Comparison of ENCODE assay signal across 8 cellular contexts in the genomic region with DNA sequence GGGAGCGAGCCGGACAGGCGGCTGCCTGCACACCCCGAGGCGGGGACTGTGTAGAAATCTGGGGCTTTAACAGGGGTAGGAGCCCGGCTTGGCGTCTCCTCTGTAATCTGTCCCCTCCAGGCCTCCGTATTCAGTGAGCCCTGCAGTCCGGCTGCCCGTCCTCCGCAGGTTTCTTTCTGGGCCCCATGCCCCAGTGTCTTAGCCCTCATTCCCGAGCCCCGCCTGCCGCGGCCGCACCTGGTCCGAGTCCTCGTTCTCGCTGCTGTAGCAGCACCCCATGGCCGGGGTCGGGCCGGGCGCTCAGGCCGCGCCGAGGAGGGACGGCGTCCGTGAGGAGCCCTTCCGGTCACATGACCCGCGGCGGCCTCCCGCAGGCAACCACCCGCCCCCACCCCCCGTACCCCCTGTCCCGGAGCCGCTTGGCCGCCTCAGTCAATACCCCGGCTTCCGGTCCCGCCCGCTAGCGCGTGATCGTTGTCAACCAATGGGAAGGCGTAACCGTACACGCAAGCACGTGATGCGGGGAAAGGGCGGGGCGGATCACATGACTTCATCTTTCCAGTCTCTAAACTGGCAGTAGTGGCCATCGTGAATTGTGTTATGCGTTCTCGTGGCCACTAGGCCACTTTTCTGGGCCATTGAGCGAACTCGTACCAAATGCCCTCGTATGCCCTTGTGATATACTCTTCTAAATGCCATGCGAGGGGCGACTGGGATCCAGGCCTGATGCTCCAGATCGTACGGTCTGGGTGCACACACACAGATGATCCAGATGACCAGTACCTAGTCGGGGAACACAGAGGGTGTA. TPM values are rescaled to one million over a fixed set of nuclear protein-coding genes. Genes with fewer than 3 reads are reported as not detected.
DNase-seq lines count a peak whose midpoint lies in the region; ATAC-seq and TF ChIP-seq lines count a peak whose summit lies in the region.

TSS of gene LAMTOR1 (minus strand) at position 352 of the 808 bp plus-strand sequence. CDS start at position 279, 73 bp downstream.

- H3K36me3 ChIP-seq in parathyroid adenoma (ENCODE audit: control insufficient read depth, insufficient read depth, low read length) (no peaks in the 10 kb centered on the region), tibial nerve (peaks cover 0 to 37% (median 4%) of the 10 kb centered on the region in 3 donors)

- H3K4me1 ChIP-seq in parathyroid adenoma (peaks cover 5% of the 10 kb centered on the region), tibial nerve (peaks cover 2 to 45% (median 25%) of the 10 kb centered on the region in 4 donors)

- peaks cover 12% of the 10 kb centered on the region for H3K79me2 ChIP-seq in parathyroid adenoma

- no peaks in the 10 kb centered on the region for H3K27me3 Mint-ChIP-seq in activated naive CD8-positive, alpha-beta T cell treated with anti-CD3 and anti-CD28 coated beads, Interleukin-2, amount 50 U/mL, for 24 hours

- H3K9me3 ChIP-seq in parathyroid adenoma (ENCODE audit: control insufficient read depth, low read length) (no peaks in the 10 kb centered on the region), tibial nerve (no peaks in the 10 kb centered on the region)

- H3K9me3 Mint-ChIP-seq in activated naive CD8-positive, alpha-beta T cell treated with anti-CD3 and anti-CD28 coated beads, Interleukin-2, amount 50 U/mL, for 24 hours = no peaks in the 10 kb centered on the region

- TF ChIP-seq CTCF in GM12865 (IDR thresholded peaks at IDR 0.05; ENCODE audit: insufficient read depth, low read depth, low read length, missing control alignments) = peak; percentile 27
- peak; percentile 31 for TF ChIP-seq CTCF in parathyroid adenoma (IDR thresholded peaks at IDR 0.05)
- peak; percentile 19 to 75 (median 38) for TF ChIP-seq CTCF in tibial nerve (IDR thresholded peaks at IDR 0.05)

- TF ChIP-seq EP300 in tibial nerve (IDR thresholded peaks at IDR 0.05) = peak; percentile 52 to 96

- peaks cover 11% of the 10 kb centered on the region for H3K36me3 Mint-ChIP-seq in activated naive CD8-positive, alpha-beta T cell treated with anti-CD3 and anti-CD28 coated beads, Interleukin-2, amount 50 U/mL, for 24 hours (ENCODE audit: low read depth)

- peaks cover 41% of the 10 kb centered on the region for H3K4me1 Mint-ChIP-seq in activated naive CD8-positive, alpha-beta T cell treated with anti-CD3 and anti-CD28 coated beads, Interleukin-2, amount 50 U/mL, for 24 hours

- peak; percentile 93 for ATAC-seq in HG02759 (IDR thresholded peaks at IDR 0.05; ENCODE audit: unreplicated experiment)
- peak; percentile 95 for ATAC-seq in activated naive CD8-positive, alpha-beta T cell treated with anti-CD3 and anti-CD28 coated beads, Interleukin-2, amount 50 U/mL, for 24 hours
- peak; percentile 99 for ATAC-seq in Right ventricle myocardium superior (ENCODE audit: poor library complexity)

- peak within 1 kb of the TSS; percentile 87 for H3K9ac ChIP-seq in parathyroid adenoma

- 2 to 3% methylated on average over 31 to 52 of the region's 64 CpGs for WGBS in tibial nerve, 2 donors

- no peaks in the 10 kb centered on the region for H3K27me3 ChIP-seq in parathyroid adenoma (ENCODE audit: control insufficient read depth, insufficient read depth, low read length)
- H3K27me3 ChIP-seq in tibial nerve = no peaks in the 10 kb centered on the region

- peak within 1 kb of the TSS; percentile 86 for H2AFZ ChIP-seq in parathyroid adenoma

- peak within 1 kb of the TSS; percentile 95 for H3K4me2 ChIP-seq in parathyroid adenoma (ENCODE audit: low read length)

- intact Hi-C loops in Right ventricle myocardium superior (cut with DNase I) = no loop called here

- H3K4me3 ChIP-seq in GM12865 (ENCODE audit: low read depth, low read length) (peak within 1 kb of the TSS; percentile 97), parathyroid adenoma (ENCODE audit: low read depth, low read length) (peak within 1 kb of the TSS; percentile 87), tibial nerve (peak within 1 kb of the TSS; percentile 81 to 92 (median 85))

- DNase-seq in GM12865 (ENCODE audit: low read depth) (peak; percentile 99), NCI-H1417 treated with DMSO at 0.1 percent for 48 hours (lab: John Stamatoyannopoulos, UW) (peak; percentile 94), SW480 (ENCODE audit: low spot score) (peak; percentile 99), Right ventricle myocardium superior (peak; percentile 100), tibial nerve (ENCODE audit: low spot score in 2 of 2) (peak; percentile 100)
- peak; percentile 98 for DNase-seq in activated naive CD8-positive, alpha-beta T cell treated with anti-CD3 and anti-CD28 coated beads, Interleukin-2, amount 50 U/mL, for 24 hours

- peak within 1 kb of the TSS; percentile 95 for H3K4me3 Mint-ChIP-seq in activated naive CD8-positive, alpha-beta T cell treated with anti-CD3 and anti-CD28 coated beads, Interleukin-2, amount 50 U/mL, for 24 hours

- H3K27ac ChIP-seq in parathyroid adenoma (peak within 1 kb of the TSS; percentile 91), tibial nerve (peak within 1 kb of the TSS; percentile 90 to 97 (median 94))

- peak; percentile 36 to 83 for TF ChIP-seq POLR2A in tibial nerve (IDR thresholded peaks at IDR 0.05)

- H3K27ac Mint-ChIP-seq in activated naive CD8-positive, alpha-beta T cell treated with anti-CD3 and anti-CD28 coated beads, Interleukin-2, amount 50 U/mL, for 24 hours = peak within 1 kb of the TSS; percentile 95

RNA-seq across cellular contexts. Expression of gene LAMTOR1, which starts in this region (rescaled TPM):
- total RNA-seq in Right ventricle myocardium superior = 72.8 TPM
- total RNA-seq in tibial nerve = 100 to 1,000 TPM; 116 to 133 (median 128) TPM

Comparison
In these comparisons a context has a peak if more than half of its experiments do, and no peak if none do; other contexts are left out.
1. Peak in every context shown above with its lines: DNase-seq, ATAC-seq, H3K4me3 ChIP-seq and H3K27ac ChIP-seq.